8 cellular contexts compared by ENCODE assay signal in the genomic region with DNA sequence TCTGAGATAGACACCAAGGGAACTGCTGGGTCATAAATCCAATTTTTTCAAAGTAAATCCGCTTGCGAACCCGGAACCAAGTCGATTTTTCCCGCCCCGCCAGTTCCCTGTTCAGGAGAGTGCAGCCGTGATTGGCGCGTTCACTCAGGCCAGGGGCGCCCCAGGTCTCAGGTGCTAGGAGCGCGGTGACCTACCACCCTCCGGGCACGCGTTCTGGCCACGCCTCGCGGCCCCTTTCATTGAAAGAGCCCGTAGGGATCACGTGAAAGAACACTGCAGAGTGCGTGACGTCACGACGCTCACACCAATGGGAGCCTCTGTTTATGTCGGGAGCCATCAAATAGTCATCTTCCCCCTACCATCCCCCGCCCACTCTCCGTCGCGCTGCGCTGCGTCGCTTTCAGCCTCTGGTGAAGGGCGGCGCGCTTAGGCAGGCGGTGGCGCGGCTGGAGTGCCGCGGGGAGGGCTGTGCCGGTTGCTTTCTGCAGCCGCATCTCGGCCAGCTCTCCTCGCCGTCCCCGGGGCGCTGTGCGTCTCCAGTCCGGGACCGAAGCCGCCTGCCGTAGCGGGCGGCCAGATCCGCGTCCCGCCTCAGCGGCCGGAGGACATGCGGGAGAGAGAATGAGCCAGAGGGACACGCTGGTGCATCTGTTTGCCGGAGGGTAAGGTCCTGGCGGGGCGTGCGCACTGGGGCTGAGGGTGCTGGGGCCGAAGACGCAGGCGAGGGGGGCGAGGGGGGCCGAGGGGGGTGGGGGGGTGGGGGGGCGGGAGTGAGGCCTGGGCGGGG. TPM values are rescaled to one million over a fixed set of nuclear protein-coding genes. Genes with fewer than 3 reads are reported as not detected.
DNase-seq lines count a peak whose midpoint lies in the region; ATAC-seq, FAIRE-seq and TF ChIP-seq lines count a peak whose summit lies in the region.

A gene with protein sequence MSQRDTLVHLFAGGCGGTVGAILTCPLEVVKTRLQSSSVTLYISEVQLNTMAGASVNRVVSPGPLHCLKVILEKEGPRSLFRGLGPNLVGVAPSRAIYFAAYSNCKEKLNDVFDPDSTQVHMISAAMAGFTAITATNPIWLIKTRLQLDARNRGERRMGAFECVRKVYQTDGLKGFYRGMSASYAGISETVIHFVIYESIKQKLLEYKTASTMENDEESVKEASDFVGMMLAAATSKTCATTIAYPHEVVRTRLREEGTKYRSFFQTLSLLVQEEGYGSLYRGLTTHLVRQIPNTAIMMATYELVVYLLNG (plus strand): TSS at position 403 of the 787 bp plus-strand sequence. CDS start 219 bp downstream, at position 622.

- H3K27me3 ChIP-seq in H1 (replicated peaks in 1 of 4; ENCODE audit: control insufficient read depth in 3 of 4, extremely low read depth in 1 of 4, insufficient read depth in 3 of 4, low read length in 3 of 4), result no peaks in the 10 kb centered on the region

- peaks cover 7 to 10% of the 10 kb centered on the region in 2 experiments for H4K20me1 ChIP-seq in H1 (replicated peaks in 1 of 2; ENCODE audit: control insufficient read depth in 1 of 2, insufficient read depth in 2 of 2, low read length in 2 of 2)

- H3K4me2 ChIP-seq in H1 (ENCODE audit: insufficient read depth in 1 of 2, low read depth in 2 of 2, low read length in 2 of 2), result peak within 1 kb of the TSS; percentile 73 to 87

- POLR2A ChIA-PET in H1 (lab: Charles Lee; ENCODE audit: partially characterized antibody), result interaction anchor here (0.6 to 1.9 kb wide), 11 partner anchors 9 to 1486 kb away, joined by 3 to 13 read pairs (median 3); a partner anchor contains a TSS

- 2% methylated on average over 67 of the region's 72 CpGs; no CpG with 5 or more reads in 1 of the 2 experiments for WGBS in H1 (ENCODE audit: extremely low coverage in 1 of 2, insufficient coverage in 1 of 2, insufficient read length in 1 of 2, insufficient replicate concordance in 2 of 2, low coverage in 1 of 2, low lambda C conversion rate in 2 of 2, missing lambda C conversion rate in 1 of 2), 2 experiments

- H3K23me2 ChIP-seq in H1 (ENCODE audit: low read depth, low read length), result peaks cover 6% of the 10 kb centered on the region

- H2BK15ac ChIP-seq in H1 (ENCODE audit: low read length), result no peak within 1 kb of the TSS

- no peaks in the 10 kb centered on the region; a peak in 2 of 7 replicates for H3K4me1 ChIP-seq in H1 (replicated peaks in 1 of 4; ENCODE audit: control insufficient read depth in 3 of 4, insufficient read depth in 4 of 4, low read length in 3 of 4)

- no peaks in the 10 kb centered on the region for H3K9me3 Mint-ChIP-seq in memory B cell

- no peaks in the 10 kb centered on the region for H3K36me3 ChIP-seq in H1 (ENCODE audit: control insufficient read depth in 2 of 4, insufficient read depth in 4 of 4, low read length in 3 of 4)

- no peaks in the 10 kb centered on the region for H3K9me3 ChIP-seq in H1 (ENCODE audit: insufficient read depth in 2 of 2, low read depth in 1 of 2, low read length in 1 of 2)

- ATAC-seq in GM21360 (IDR thresholded peaks at IDR 0.05; ENCODE audit: unreplicated experiment) (peak; percentile 94), memory B cell (ENCODE audit: low read depth) (peak; percentile 93)

- peaks cover 3% of the 10 kb centered on the region; the same call in 1 of the 2 replicates for H3K79me1 ChIP-seq in H1 (ENCODE audit: low read depth, low read length)

- peak within 1 kb of the TSS; percentile 97 for H3K27ac ChIP-seq in H1 (ENCODE audit: low read depth, low read length)

- peak within 1 kb of the TSS; percentile 98 for H3K27ac Mint-ChIP-seq in memory B cell

- no peaks in the 10 kb centered on the region for H3K27me3 Mint-ChIP-seq in memory B cell

- H3K9ac ChIP-seq in H1 (replicated peaks in 1 of 4; ENCODE audit: extremely low read depth in 1 of 4, low read depth in 3 of 4, low read length in 3 of 4), result peak within 1 kb of the TSS; percentile 90 to 98 (median 98)

- CTCF ChIA-PET in H1 (lab: Charles Lee; ENCODE audit: partially characterized antibody), result interaction anchor here (1.8 kb wide), 1 partner anchor 12 kb away, joined by 5 read pairs; no protein-coding TSS in a partner anchor

- H3K4me3 Mint-ChIP-seq in memory B cell, result peak within 1 kb of the TSS; percentile 96

- peak within 1 kb of the TSS; percentile 74 for H4K91ac ChIP-seq in H1 (replicated peaks; ENCODE audit: insufficient read length, low read length)

- no peak within 1 kb of the TSS for H2BK20ac ChIP-seq in H1 (ENCODE audit: low read length)

- H3K4me3 ChIP-seq in H1 (ENCODE audit: extremely low read depth in 1 of 4, insufficient read depth in 2 of 4, low read depth in 3 of 4, low read length in 4 of 4), result peak within 1 kb of the TSS; percentile 76 to 95 (median 90)

- TF ChIP-seq RAD21 in H1 (IDR thresholded peaks at IDR 0.05 in 1 of 2, conservative IDR thresholded peaks at IDR 0.05 in 1 of 2; ENCODE audit: low read depth in 2 of 2, low read length in 2 of 2), result no peak

- H3K14ac ChIP-seq in H1 (ENCODE audit: insufficient read length), result peak within 1 kb of the TSS; percentile 49

- H3K4ac ChIP-seq in H1 (replicated peaks; ENCODE audit: insufficient read length, low read depth, low read length), result peak within 1 kb of the TSS; percentile 87

- H3K4me1 Mint-ChIP-seq in memory B cell, result peaks cover 22% of the 10 kb centered on the region

- peak within 1 kb of the TSS; percentile 94 for H2BK5ac ChIP-seq in H1 (ENCODE audit: low read depth, low read length)

- peaks cover 3% of the 10 kb centered on the region for H3K36me3 Mint-ChIP-seq in memory B cell

- peak within 1 kb of the TSS; percentile 96 for H3K56ac ChIP-seq in H1 (replicated peaks; ENCODE audit: insufficient read length, low read depth, low read length)

- peak within 1 kb of the TSS; percentile 79 for H2BK120ac ChIP-seq in H1 (replicated peaks; ENCODE audit: low read depth, low read length)

- FAIRE-seq in H1 (lab: Jason Lieb, UNC), result peak; percentile 78

- peak; percentile 77 to 90 for TF ChIP-seq POLR2A in H1 (IDR thresholded peaks at IDR 0.05; ENCODE audit: control extremely low read depth in 1 of 2, low read depth in 2 of 2, low read length in 2 of 2)

- peak in 1 of 2 experiments; percentile 31; a peak in 1 of 3 replicates for TF ChIP-seq EP300 in H1 (IDR thresholded peaks at IDR 0.05; ENCODE audit: borderline replicate concordance in 1 of 2, low read depth in 2 of 2, low read length in 2 of 2)

- TF ChIP-seq CTCF in H1 (IDR thresholded peaks at IDR 0.05; ENCODE audit: control extremely low read depth in 1 of 3, insufficient read depth in 1 of 3, low read depth in 1 of 3, low read length in 3 of 3), result no peak

- no peak within 1 kb of the TSS for H2AK5ac ChIP-seq in H1 (ENCODE audit: low read depth, low read length)

- H4K5ac ChIP-seq in H1 (ENCODE audit: insufficient read length, low read depth, low read length), result peak within 1 kb of the TSS; percentile 97

- peak within 1 kb of the TSS; percentile 77; the same call in 1 of the 2 replicates for H2BK12ac ChIP-seq in H1 (ENCODE audit: low read depth, low read length)

- DNase-seq in COLO668 (lab: John Stamatoyannopoulos, UW; ENCODE audit: unreplicated experiment), result peak; percentile 97
- peak; percentile 99 for DNase-seq in HT1080 (ENCODE audit: low read depth)
- peak; percentile 99 for DNase-seq in NOMO-1 treated with DMSO at 0.1 percent for 48 hours (lab: John Stamatoyannopoulos, UW; ENCODE audit: unreplicated experiment)
- peak; percentile 92 to 93 for DNase-seq in activated CD8-positive, alpha-beta memory T cell treated with anti-CD3 and anti-CD28 coated beads for 4 hours (ENCODE audit: low read depth in 2 of 2)
- DNase-seq in H1 (ENCODE audit: low read depth in 1 of 2, low spot score in 2 of 2), result peak; percentile 93 to 97
- DNase-seq in memory B cell (ENCODE audit: low spot score in 2 of 2), result peak; percentile 89 to 92
- peak; percentile 90 for DNase-seq in stimulated activated CD8-positive, alpha-beta memory T cell treated with anti-CD3 and anti-CD28 coated beads, Interleukin-12 subunit alpha, Interleukin-12 subunit beta, amount 100 ng/mL, for 24 hours (ENCODE audit: extremely low read depth)

- H4K8ac ChIP-seq in H1 (ENCODE audit: extremely low read depth, insufficient read depth, low read length), result peak within 1 kb of the TSS; percentile 98

- peaks cover 24 to 46% of the 10 kb centered on the region in 2 experiments for H3K79me2 ChIP-seq in H1 (ENCODE audit: control insufficient read depth in 1 of 2, insufficient read depth in 2 of 2, low read length in 2 of 2)

- no peak within 1 kb of the TSS for H3K23ac ChIP-seq in H1 (ENCODE audit: insufficient read length)

- H2AFZ ChIP-seq in H1 (ENCODE audit: low read length), result peak within 1 kb of the TSS; percentile 55

- H3K18ac ChIP-seq in H1 (ENCODE audit: extremely low read depth, low read length), result peak within 1 kb of the TSS; percentile 32

TF ChIP-seq in H1, 55 proteins besides CTCF, POLR2A, EP300 and RAD21 (continues in another document):
- TF ChIP-seq ZNF274 (IDR thresholded peaks at IDR 0.05; ENCODE audit: borderline replicate concordance, extremely low read depth, low read length), result no peak
- peak; percentile 32 for TF ChIP-seq NANOG (IDR thresholded peaks at IDR 0.05; ENCODE audit: insufficient read depth, low read depth, low read length, poor library complexity, severe bottlenecking)
- TF ChIP-seq CREB1 (IDR thresholded peaks at IDR 0.05), result peak; percentile 97
- peak; percentile 93 for TF ChIP-seq PHF8 (conservative IDR thresholded peaks at IDR 0.05; ENCODE audit: low read depth, low read length)
- 0 out of 2 replicates have a peak, but pooled peaks have one; percentile 51 for TF ChIP-seq GTF2F1 (IDR thresholded peaks at IDR 0.05; ENCODE audit: borderline replicate concordance, low read depth, low read length)
- TF ChIP-seq RFX5 (IDR thresholded peaks at IDR 0.05; ENCODE audit: borderline replicate concordance, low read depth, low read length), result no peak
- TF ChIP-seq SP1 (IDR thresholded peaks at IDR 0.05; ENCODE audit: low read depth, low read length), result peak; percentile 83
- TF ChIP-seq EGR1 (IDR thresholded peaks at IDR 0.05; ENCODE audit: borderline replicate concordance, low read depth, low read length), result no peak

RNA-seq across cellular contexts. Expression of the gene that starts here (rescaled TPM):
- total RNA-seq in HT1080 (2014; rRNA removed; shearing (Covaris generic)), result 73.0 and 75.5 TPM in 2 replicates
- polyA plus RNA-seq in HT1080 (2015; cell fraction: cytosol; rRNA removed), result 62.1 and 75.7 TPM in 2 replicates
- polyA plus RNA-seq in HT1080 (2015; cell fraction: nucleus; rRNA removed), result 283 and 299 TPM in 2 replicates
- total RNA-seq in H1 (2021; fragmentation: NEBNext Ultra II Directional; extraction: Animal tissue kit (Norgen Biotek cat#: 25700)), result 71.8 and 74.6 TPM in 2 replicates
- 38.1 and 42.9 TPM in 2 replicates for polyA plus RNA-seq in H1 (2011; rRNA removed)
- 52.2 TPM for polyA plus RNA-seq in H1 (2011; cell fraction: cytosol; rRNA removed)
- 67.4 TPM for polyA plus RNA-seq in H1 (2011; cell fraction: nucleus; rRNA removed)
- 30.1 to 51.5 TPM (median 43.0 TPM) in 4 replicates for polyA plus RNA-seq in H1 (2012, experiment 1 of 2)
- polyA plus RNA-seq in H1 (2012, experiment 2 of 2), result 2.4 TPM
- polyA plus RNA-seq in H1 (2013, experiment 1 of 2), result 67.8 TPM
- polyA plus RNA-seq in H1 (2013, experiment 2 of 2), result 60.3 TPM
- 64.8 and 91.5 TPM in 2 replicates for polyA minus RNA-seq in H1 (2011; rRNA and poly(A)+ RNA removed)
- 52.4 TPM for polyA minus RNA-seq in H1 (2011; cell fraction: cytosol; rRNA and poly(A)+ RNA removed)
- polyA minus RNA-seq in H1 (2011; cell fraction: nucleus; rRNA and poly(A)+ RNA removed), result 170 TPM

Comparison
In these comparisons a context has a peak if more than half of its experiments do, and no peak if none do; other contexts are left out.
1. Peak in every context shown above with its lines: DNase-seq, ATAC-seq, H3K4me3 ChIP-seq and H3K27ac ChIP-seq.